ENCODE assay signal across 13 cellular contexts in the genomic region with DNA sequence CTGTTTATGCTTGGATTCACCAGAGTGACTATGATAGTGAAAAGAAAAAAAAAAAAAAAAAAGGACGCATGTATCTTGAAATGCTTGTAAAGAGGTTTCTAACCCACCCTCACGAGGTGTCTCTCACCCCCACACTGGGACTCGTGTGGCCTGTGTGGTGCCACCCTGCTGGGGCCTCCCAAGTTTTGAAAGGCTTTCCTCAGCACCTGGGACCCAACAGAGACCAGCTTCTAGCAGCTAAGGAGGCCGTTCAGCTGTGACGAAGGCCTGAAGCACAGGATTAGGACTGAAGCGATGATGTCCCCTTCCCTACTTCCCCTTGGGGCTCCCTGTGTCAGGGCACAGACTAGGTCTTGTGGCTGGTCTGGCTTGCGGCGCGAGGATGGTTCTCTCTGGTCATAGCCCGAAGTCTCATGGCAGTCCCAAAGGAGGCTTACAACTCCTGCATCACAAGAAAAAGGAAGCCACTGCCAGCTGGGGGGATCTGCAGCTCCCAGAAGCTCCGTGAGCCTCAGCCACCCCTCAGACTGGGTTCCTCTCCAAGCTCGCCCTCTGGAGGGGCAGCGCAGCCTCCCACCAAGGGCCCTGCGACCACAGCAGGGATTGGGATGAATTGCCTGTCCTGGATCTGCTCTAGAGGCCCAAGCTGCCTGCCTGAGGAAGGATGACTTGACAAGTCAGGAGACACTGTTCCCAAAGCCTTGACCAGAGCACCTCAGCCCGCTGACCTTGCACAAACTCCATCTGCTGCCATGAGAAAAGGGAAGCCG. TPM values are rescaled to one million over a fixed set of nuclear protein-coding genes. Genes with fewer than 3 reads are reported as not detected.
DNase-seq lines count a peak whose midpoint lies in the region; ATAC-seq, FAIRE-seq and TF ChIP-seq lines count a peak whose summit lies in the region.
"Had no signal": no experiment of that assay in that cellular context is flagged by ENCODE, and none has a peak within 500 bp of the region (broad histone marks: within the 10 kb centered on the region; RNA-seq: fewer than 3 reads in every experiment).

No MANE protein-coding gene starts in this region.

- no peak overlapping the region for H3K27ac Mint-ChIP-seq in Caco-2 (ENCODE audit: unreplicated experiment)
- H3K27ac Mint-ChIP-seq: activated CD4-positive, alpha-beta memory T cell treated with anti-CD3 and anti-CD28 coated beads for 36 hours had no signal

- ATAC-seq in Right ventricle myocardium inferior (peak; percentile 55), mucosa of descending colon (peak; percentile 18)

- H3K27me3 Mint-ChIP-seq in Caco-2 (ENCODE audit: insufficient read depth, unreplicated experiment): no peaks in the 10 kb centered on the region
- H3K27me3 Mint-ChIP-seq: activated CD4-positive, alpha-beta memory T cell treated with anti-CD3 and anti-CD28 coated beads for 36 hours had no signal

- H3K27me3 ChIP-seq in right atrium auricular region (no peaks in the 10 kb centered on the region), Caco-2 (replicated peaks; ENCODE audit: control insufficient read depth, insufficient read depth, low read length) (no peaks in the 10 kb centered on the region)

- no TSS peak for BruUV-seq in Caco-2 (replicated peaks; lab: Mats Ljungman, UMichigan)

- H3K27ac ChIP-seq in right atrium auricular region (peak overlapping the region in 1 of 2 donors; percentile 71), caudate nucleus (ENCODE audit: low read depth, low read length) (peak overlapping the region; percentile 24)

- FAIRE-seq in urothelium cell line (lab: Jason Lieb, UNC): peak; percentile 9
- FAIRE-seq: HTR-8/SVneo had no signal

- intact Hi-C loops in Right ventricle myocardium inferior (cut with DNase I) (no loop called here), mucosa of descending colon (cut with DNase I, micrococcal nuclease) (no loop called here), Caco-2 (cut with micrococcal nuclease; ENCODE audit: unreplicated experiment) (no loop called here)

- H3K36me3 ChIP-seq in right atrium auricular region (peaks cover 14% of the 10 kb centered on the region), mucosa of descending colon (ENCODE audit: low read depth) (no peaks in the 10 kb centered on the region), Caco-2 (ENCODE audit: control insufficient read depth, insufficient read depth, low read length) (peaks cover 1% of the 10 kb centered on the region)

- CTCF ChIA-PET in Caco-2 (lab: Charles Lee): no interaction called here

- H3K4me1 ChIP-seq in right atrium auricular region (peaks cover 0 to 18% of the 10 kb centered on the region in 2 donors), mucosa of descending colon (ENCODE audit: low read depth) (no peaks in the 10 kb centered on the region), Caco-2 (no peaks in the 10 kb centered on the region)

- no peak overlapping the region for H3K4me3 Mint-ChIP-seq in Caco-2 (ENCODE audit: unreplicated experiment)
- H3K4me3 Mint-ChIP-seq: activated CD4-positive, alpha-beta memory T cell treated with anti-CD3 and anti-CD28 coated beads for 36 hours had no signal

- no peaks in the 10 kb centered on the region for H3K9me3 Mint-ChIP-seq in Caco-2 (ENCODE audit: unreplicated experiment)
- H3K9me3 Mint-ChIP-seq: activated CD4-positive, alpha-beta memory T cell treated with anti-CD3 and anti-CD28 coated beads for 36 hours had no signal

- no peak for DNase-seq in Right ventricle myocardium inferior (ENCODE audit: missing footprints)
- DNase-seq in right atrium auricular region (ENCODE audit: low spot score): no peak
- DNase-seq in caudate nucleus (lab: John Stamatoyannopoulos, UW): peak in 1 of 61 donors; percentile 23
- DNase-seq in mucosa of descending colon: no peak
- DNase-seq in urothelium cell line (ENCODE audit: low spot score): no peak
- no peak for DNase-seq in T1000 (lab: John Stamatoyannopoulos, UW)
- DNase-seq in NCI-H526 (lab: John Stamatoyannopoulos, UW): no peak
- no peak for DNase-seq in Caco-2
- DNase-seq: activated CD4-positive, alpha-beta memory T cell treated with anti-CD3 and anti-CD28 coated beads for 36 hours; AML-193; foreskin melanocyte had no signal

- POLR2A ChIA-PET in Caco-2 (lab: Charles Lee): no interaction called here

- peaks cover 82% of the 10 kb centered on the region for H3K36me3 Mint-ChIP-seq in Caco-2 (ENCODE audit: insufficient read depth, unreplicated experiment)

- H3K9me3 ChIP-seq in right atrium auricular region: no peaks in the 10 kb centered on the region
- no peaks in the 10 kb centered on the region for H3K9me3 ChIP-seq in mucosa of descending colon
- H3K9me3 ChIP-seq in Caco-2: no peaks in the 10 kb centered on the region

- no peaks in the 10 kb centered on the region for H3K4me1 Mint-ChIP-seq in Caco-2 (ENCODE audit: low read depth, unreplicated experiment)

- H3K4me3 ChIP-seq in right atrium auricular region: no peak overlapping the region
- no peak overlapping the region for H3K4me3 ChIP-seq in mucosa of descending colon
- H3K4me3 ChIP-seq in Caco-2 (ENCODE audit: low read depth, low read length): no peak overlapping the region

- no peak for TF ChIP-seq CTCF in right atrium auricular region (IDR thresholded peaks at IDR 0.05)
- TF ChIP-seq CTCF in mucosa of descending colon (IDR thresholded peaks at IDR 0.05): no peak
- TF ChIP-seq CTCF in Caco-2 (IDR thresholded peaks at IDR 0.05; ENCODE audit: insufficient read depth in 1 of 2, low read depth in 1 of 2, low read length in 1 of 2, severe bottlenecking in 1 of 2, unreplicated experiment in 1 of 2): no peak

RNA-seq across cellular contexts. Expression of gene STH, which starts 27.2 kb away (rescaled TPM):
- total RNA-seq in Right ventricle myocardium inferior (not detected), right atrium auricular region (not detected), mucosa of descending colon (not detected), Caco-2 (2022) (not detected in 2 replicates)
- total RNA-seq: activated CD4-positive, alpha-beta memory T cell treated with anti-CD3 and anti-CD28 coated beads for 36 hours; myocyte had no signal
